In the genomic region with DNA sequence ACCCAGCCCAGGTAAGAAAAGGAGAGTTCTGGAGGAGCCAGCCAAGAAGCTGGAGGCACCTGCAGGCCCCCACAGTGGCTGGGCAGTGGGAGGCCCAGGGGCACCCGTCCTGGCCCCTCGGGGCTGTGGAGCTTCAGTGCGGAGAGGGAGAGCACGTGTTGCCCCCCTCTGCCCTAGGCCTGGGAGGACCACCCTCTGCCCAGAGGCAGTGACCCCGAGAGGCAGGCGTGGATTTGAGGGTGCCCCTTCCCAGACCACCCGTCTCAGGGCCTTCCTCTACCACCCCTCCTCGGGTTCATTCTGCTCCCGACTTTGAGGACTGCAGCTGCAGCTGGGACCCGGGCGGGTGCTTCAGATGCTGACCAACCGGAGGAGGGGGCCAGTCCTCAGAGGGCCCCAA, we compare ENCODE assay signal across 1 cellular context.
TF ChIP-seq lines count a peak whose summit lies in the region.

No MANE protein-coding gene starts in this region.

TF ChIP-seq in WTC11, 78 proteins besides CTCF, POLR2A, EP300 and RAD21 (continued from another document):
- TF ChIP-seq, protein P1, sequence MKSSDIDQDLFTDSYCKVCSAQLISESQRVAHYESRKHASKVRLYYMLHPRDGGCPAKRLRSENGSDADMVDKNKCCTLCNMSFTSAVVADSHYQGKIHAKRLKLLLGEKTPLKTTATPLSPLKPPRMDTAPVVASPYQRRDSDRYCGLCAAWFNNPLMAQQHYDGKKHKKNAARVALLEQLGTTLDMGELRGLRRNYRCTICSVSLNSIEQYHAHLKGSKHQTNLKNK (CRISPR knock-in tag; IDR thresholded peaks at IDR 0.05) = no peak
- TF ChIP-seq NFYB (CRISPR knock-in tag; conservative IDR thresholded peaks at IDR 0.05; ENCODE audit: low read depth) (no peak), SMAD3 (CRISPR knock-in tag; IDR thresholded peaks at IDR 0.05; ENCODE audit: borderline replicate concordance) (no peak), KAT7 (CRISPR knock-in tag; IDR thresholded peaks at IDR 0.05; ENCODE audit: borderline replicate concordance) (no peak), ZBTB21 (CRISPR knock-in tag; IDR thresholded peaks at IDR 0.05; ENCODE audit: borderline replicate concordance) (no peak), TP53 (CRISPR knock-in tag; IDR thresholded peaks at IDR 0.05) (no peak), ZNF232 (CRISPR knock-in tag; IDR thresholded peaks at IDR 0.05) (no peak), RELA (CRISPR knock-in tag; IDR thresholded peaks at IDR 0.05; ENCODE audit: borderline replicate concordance) (no peak), GTF2I (CRISPR knock-in tag; conservative IDR thresholded peaks at IDR 0.05) (no peak), TCF7 (CRISPR knock-in tag; IDR thresholded peaks at IDR 0.05; ENCODE audit: low read depth) (no peak)
- TF ChIP-seq, protein P2, sequence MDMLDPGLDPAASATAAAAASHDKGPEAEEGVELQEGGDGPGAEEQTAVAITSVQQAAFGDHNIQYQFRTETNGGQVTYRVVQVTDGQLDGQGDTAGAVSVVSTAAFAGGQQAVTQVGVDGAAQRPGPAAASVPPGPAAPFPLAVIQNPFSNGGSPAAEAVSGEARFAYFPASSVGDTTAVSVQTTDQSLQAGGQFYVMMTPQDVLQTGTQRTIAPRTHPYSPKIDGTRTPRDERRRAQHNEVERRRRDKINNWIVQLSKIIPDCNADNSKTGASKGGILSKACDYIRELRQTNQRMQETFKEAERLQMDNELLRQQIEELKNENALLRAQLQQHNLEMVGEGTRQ (CRISPR knock-in tag; IDR thresholded peaks at IDR 0.05) = no peak
- TF ChIP-seq, protein P3, sequence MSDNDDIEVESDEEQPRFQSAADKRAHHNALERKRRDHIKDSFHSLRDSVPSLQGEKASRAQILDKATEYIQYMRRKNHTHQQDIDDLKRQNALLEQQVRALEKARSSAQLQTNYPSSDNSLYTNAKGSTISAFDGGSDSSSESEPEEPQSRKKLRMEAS (CRISPR knock-in tag; IDR thresholded peaks at IDR 0.05) = no peak
- TF ChIP-seq, protein P4, sequence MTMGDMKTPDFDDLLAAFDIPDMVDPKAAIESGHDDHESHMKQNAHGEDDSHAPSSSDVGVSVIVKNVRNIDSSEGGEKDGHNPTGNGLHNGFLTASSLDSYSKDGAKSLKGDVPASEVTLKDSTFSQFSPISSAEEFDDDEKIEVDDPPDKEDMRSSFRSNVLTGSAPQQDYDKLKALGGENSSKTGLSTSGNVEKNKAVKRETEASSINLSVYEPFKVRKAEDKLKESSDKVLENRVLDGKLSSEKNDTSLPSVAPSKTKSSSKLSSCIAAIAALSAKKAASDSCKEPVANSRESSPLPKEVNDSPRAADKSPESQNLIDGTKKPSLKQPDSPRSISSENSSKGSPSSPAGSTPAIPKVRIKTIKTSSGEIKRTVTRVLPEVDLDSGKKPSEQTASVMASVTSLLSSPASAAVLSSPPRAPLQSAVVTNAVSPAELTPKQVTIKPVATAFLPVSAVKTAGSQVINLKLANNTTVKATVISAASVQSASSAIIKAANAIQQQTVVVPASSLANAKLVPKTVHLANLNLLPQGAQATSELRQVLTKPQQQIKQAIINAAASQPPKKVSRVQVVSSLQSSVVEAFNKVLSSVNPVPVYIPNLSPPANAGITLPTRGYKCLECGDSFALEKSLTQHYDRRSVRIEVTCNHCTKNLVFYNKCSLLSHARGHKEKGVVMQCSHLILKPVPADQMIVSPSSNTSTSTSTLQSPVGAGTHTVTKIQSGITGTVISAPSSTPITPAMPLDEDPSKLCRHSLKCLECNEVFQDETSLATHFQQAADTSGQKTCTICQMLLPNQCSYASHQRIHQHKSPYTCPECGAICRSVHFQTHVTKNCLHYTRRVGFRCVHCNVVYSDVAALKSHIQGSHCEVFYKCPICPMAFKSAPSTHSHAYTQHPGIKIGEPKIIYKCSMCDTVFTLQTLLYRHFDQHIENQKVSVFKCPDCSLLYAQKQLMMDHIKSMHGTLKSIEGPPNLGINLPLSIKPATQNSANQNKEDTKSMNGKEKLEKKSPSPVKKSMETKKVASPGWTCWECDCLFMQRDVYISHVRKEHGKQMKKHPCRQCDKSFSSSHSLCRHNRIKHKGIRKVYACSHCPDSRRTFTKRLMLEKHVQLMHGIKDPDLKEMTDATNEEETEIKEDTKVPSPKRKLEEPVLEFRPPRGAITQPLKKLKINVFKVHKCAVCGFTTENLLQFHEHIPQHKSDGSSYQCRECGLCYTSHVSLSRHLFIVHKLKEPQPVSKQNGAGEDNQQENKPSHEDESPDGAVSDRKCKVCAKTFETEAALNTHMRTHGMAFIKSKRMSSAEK (CRISPR knock-in tag; IDR thresholded peaks at IDR 0.05; ENCODE audit: borderline replicate concordance) = no peak
- TF ChIP-seq, protein P5, sequence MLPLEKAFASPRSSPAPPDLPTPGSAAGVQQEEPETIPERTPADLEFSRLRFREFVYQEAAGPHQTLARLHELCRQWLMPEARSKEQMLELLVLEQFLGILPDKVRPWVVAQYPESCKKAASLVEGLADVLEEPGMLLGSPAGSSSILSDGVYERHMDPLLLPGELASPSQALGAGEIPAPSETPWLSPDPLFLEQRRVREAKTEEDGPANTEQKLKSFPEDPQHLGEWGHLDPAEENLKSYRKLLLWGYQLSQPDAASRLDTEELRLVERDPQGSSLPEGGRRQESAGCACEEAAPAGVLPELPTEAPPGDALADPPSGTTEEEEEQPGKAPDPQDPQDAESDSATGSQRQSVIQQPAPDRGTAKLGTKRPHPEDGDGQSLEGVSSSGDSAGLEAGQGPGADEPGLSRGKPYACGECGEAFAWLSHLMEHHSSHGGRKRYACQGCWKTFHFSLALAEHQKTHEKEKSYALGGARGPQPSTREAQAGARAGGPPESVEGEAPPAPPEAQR (CRISPR knock-in tag; IDR thresholded peaks at IDR 0.05) = no peak
